Comparison of ENCODE assay signal across 15 cellular contexts in the genomic region with DNA sequence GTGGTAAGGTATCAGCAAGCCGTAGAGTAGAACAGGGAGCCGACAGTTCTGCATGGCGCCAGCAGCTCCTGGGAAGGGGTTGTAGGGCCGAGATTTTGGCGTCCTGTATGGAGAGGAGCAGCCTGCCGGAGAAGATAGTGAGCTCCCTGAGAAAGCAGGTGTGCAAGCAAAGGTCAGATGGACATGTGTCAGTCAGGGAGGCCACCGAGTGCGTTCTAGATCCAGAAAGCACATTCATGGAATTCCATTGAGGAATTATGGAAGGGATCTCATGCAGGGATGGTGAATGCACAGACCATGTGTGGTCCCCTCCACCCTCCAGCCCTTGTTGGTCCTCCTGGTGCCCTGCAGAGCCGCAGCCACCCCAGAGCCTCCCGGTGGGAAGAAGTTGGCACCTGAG. TPM values are rescaled to one million over a fixed set of nuclear protein-coding genes. Genes with fewer than 3 reads are reported as not detected.
DNase-seq lines count a peak whose midpoint lies in the region; TF ChIP-seq lines count a peak whose summit lies in the region.
"Had no signal": no experiment of that assay in that cellular context is flagged by ENCODE, and none has a peak within 500 bp of the region (broad histone marks: within the 10 kb centered on the region; RNA-seq: fewer than 3 reads in every experiment).

No MANE protein-coding gene starts in this region.

- H3K4me3 Mint-ChIP-seq in CD4-positive, alpha-beta memory T cell: peak overlapping the region in 4 of 8 donors; percentile 40 to 54 (median 50)
- H3K4me3 Mint-ChIP-seq in endothelial cell (ENCODE audit: unreplicated experiment): peak overlapping the region; percentile 33
- H3K4me3 Mint-ChIP-seq in activated T-cell treated with anti-CD3 and anti-CD28 coated beads, Interleukin-2, amount 50 U/mL, for 24 hours: no peak overlapping the region
- no peak overlapping the region for H3K4me3 Mint-ChIP-seq in MCF 10A (ENCODE audit: unreplicated experiment)
- H3K4me3 Mint-ChIP-seq: activated CD4-positive, alpha-beta T cell treated with anti-CD3 and anti-CD28 coated beads for 36 hours had no signal

- BruUV-seq in MCF 10A (replicated peaks; lab: Mats Ljungman, UMichigan): no TSS peak

- no peak overlapping the region for H3K4me3 ChIP-seq in CD4-positive, alpha-beta memory T cell (ENCODE audit: low read length in 2 of 2)
- H3K4me3 ChIP-seq in NB4 (ENCODE audit: low read depth, low read length): peak overlapping the region; percentile 30
- no peak overlapping the region for H3K4me3 ChIP-seq in prostate gland
- H3K4me3 ChIP-seq: coronary artery had no signal

- TF ChIP-seq POLR2A in NB4 (IDR thresholded peaks at IDR 0.05; ENCODE audit: extremely low read depth, insufficient read length): no peak
- TF ChIP-seq POLR2A in prostate gland (IDR thresholded peaks at IDR 0.05): no peak

- CTCF ChIA-PET in CD4-positive, alpha-beta memory T cell (lab: Charles Lee; ENCODE audit: partially characterized antibody): no interaction called here
- CTCF ChIA-PET in MCF 10A (lab: Yijun Ruan, JAX): no interaction called here

- no peaks in the 10 kb centered on the region for H3K9me3 ChIP-seq in CD4-positive, alpha-beta memory T cell (ENCODE audit: control insufficient read depth in 1 of 2, low read length in 2 of 2)
- no peaks in the 10 kb centered on the region for H3K9me3 ChIP-seq in prostate gland

- WGBS in prostate gland: 85% methylated on average over 10 of the region's 10 CpGs

- H3K27me3 Mint-ChIP-seq in CD4-positive, alpha-beta memory T cell: no peaks in the 10 kb centered on the region
- H3K27me3 Mint-ChIP-seq in endothelial cell (ENCODE audit: unreplicated experiment) (peaks cover 11% of the 10 kb centered on the region), MCF 10A (ENCODE audit: insufficient read depth, unreplicated experiment) (no peaks in the 10 kb centered on the region)
- H3K27me3 Mint-ChIP-seq in activated T-cell treated with anti-CD3 and anti-CD28 coated beads, Interleukin-2, amount 50 U/mL, for 24 hours: no peaks in the 10 kb centered on the region
- H3K27me3 Mint-ChIP-seq: activated CD4-positive, alpha-beta T cell treated with anti-CD3 and anti-CD28 coated beads for 36 hours had no signal

- H3K36me3 ChIP-seq in CD4-positive, alpha-beta memory T cell (ENCODE audit: insufficient read depth, low read length): no peaks in the 10 kb centered on the region
- no peaks in the 10 kb centered on the region for H3K36me3 ChIP-seq in prostate gland

- H3K4me1 Mint-ChIP-seq in CD4-positive, alpha-beta memory T cell: peaks cover 44 to 79% (median 68%) of the 10 kb centered on the region in 4 donors
- peaks cover 84% of the 10 kb centered on the region for H3K4me1 Mint-ChIP-seq in endothelial cell (ENCODE audit: unreplicated experiment)
- peaks cover 70% of the 10 kb centered on the region for H3K4me1 Mint-ChIP-seq in activated T-cell treated with anti-CD3 and anti-CD28 coated beads, Interleukin-2, amount 50 U/mL, for 24 hours (ENCODE audit: low read depth)
- H3K4me1 Mint-ChIP-seq in MCF 10A (ENCODE audit: insufficient read depth, unreplicated experiment): peaks cover 9% of the 10 kb centered on the region

- H3K36me3 Mint-ChIP-seq in CD4-positive, alpha-beta memory T cell: peaks cover 11 to 15% of the 10 kb centered on the region in 2 donors
- H3K36me3 Mint-ChIP-seq in endothelial cell (ENCODE audit: low read depth, unreplicated experiment) (peaks cover 30% of the 10 kb centered on the region), MCF 10A (ENCODE audit: insufficient read depth, unreplicated experiment) (peaks cover 25% of the 10 kb centered on the region)
- H3K36me3 Mint-ChIP-seq in activated T-cell treated with anti-CD3 and anti-CD28 coated beads, Interleukin-2, amount 50 U/mL, for 24 hours (ENCODE audit: low read depth): peaks cover 18% of the 10 kb centered on the region

- intact Hi-C loops in CD4-positive, alpha-beta memory T cell (cut with micrococcal nuclease): no loop called here
- intact Hi-C loops in prostate gland (cut with DNase I): no loop called here
- intact Hi-C loops in MCF 10A (cut with micrococcal nuclease): no loop called here

- H3K27me3 ChIP-seq in CD4-positive, alpha-beta memory T cell (ENCODE audit: insufficient read depth, low read length): no peaks in the 10 kb centered on the region
- H3K27me3 ChIP-seq in prostate gland (replicated peaks; ENCODE audit: insufficient read depth): no peaks in the 10 kb centered on the region

- peak overlapping the region in 4 of 7 donors; percentile 22 to 86 (median 58) for H3K27ac Mint-ChIP-seq in CD4-positive, alpha-beta memory T cell
- H3K27ac Mint-ChIP-seq in endothelial cell (ENCODE audit: unreplicated experiment) (no peak overlapping the region), MCF 10A (ENCODE audit: low read depth, unreplicated experiment) (no peak overlapping the region)
- no peak overlapping the region for H3K27ac Mint-ChIP-seq in activated T-cell treated with anti-CD3 and anti-CD28 coated beads, Interleukin-2, amount 50 U/mL, for 24 hours
- H3K27ac Mint-ChIP-seq: activated CD4-positive, alpha-beta T cell treated with anti-CD3 and anti-CD28 coated beads for 36 hours had no signal

- peaks cover 60% of the 10 kb centered on the region for H3K4me1 ChIP-seq in CD4-positive, alpha-beta memory T cell (ENCODE audit: insufficient read depth, low read length)
- no peaks in the 10 kb centered on the region for H3K4me1 ChIP-seq in prostate gland (replicated peaks)

- POLR2A ChIA-PET in CD4-positive, alpha-beta memory T cell (lab: Charles Lee; ENCODE audit: partially characterized antibody): interaction anchor here (2.2 kb wide), 1 partner anchor 8 kb away, joined by 7 read pairs; no protein-coding TSS in a partner anchor
- POLR2A ChIA-PET in MCF 10A (lab: Yijun Ruan, JAX): interaction anchor here (1.0 kb wide), 1 partner anchor 42 kb away, joined by 3 read pairs; no protein-coding TSS in a partner anchor

- H3K27ac ChIP-seq in CD4-positive, alpha-beta memory T cell (ENCODE audit: low read depth, low read length): no peak overlapping the region
- H3K27ac ChIP-seq in prostate gland: peak overlapping the region; percentile 57 to 72

- TF ChIP-seq CTCF in NB4 (IDR thresholded peaks at IDR 0.05; ENCODE audit: low read depth, low read length) (no peak), endothelial cell (IDR thresholded peaks at IDR 0.05; ENCODE audit: unreplicated experiment) (no peak), prostate gland (IDR thresholded peaks at IDR 0.05) (no peak), MCF 10A (IDR thresholded peaks at IDR 0.05; ENCODE audit: unreplicated experiment) (no peak)

- no peak for DNase-seq in CD4-positive, alpha-beta memory T cell
- DNase-seq in NB4 (ENCODE audit: low read depth) (no peak), endothelial cell (ENCODE audit: low spot score) (no peak), prostate gland (ENCODE audit: low spot score) (no peak), mesenteric fat pad (ENCODE audit: low spot score) (no peak), DMS79 treated with DMSO at 0.1 percent for 48 hours (lab: John Stamatoyannopoulos, UW) (no peak), MCF 10A (ENCODE audit: unreplicated experiment) (no peak)
- DNase-seq in activated T-cell treated with anti-CD3 and anti-CD28 coated beads, Interleukin-2, amount 50 U/mL, for 24 hours: no peak
- DNase-seq: activated CD4-positive, alpha-beta T cell treated with anti-CD3 and anti-CD28 coated beads for 36 hours; amniotic stem cell; EL; NCI-H1694 treated with DMSO at 0.1 percent for 48 hours; NCI-H510A treated with DMSO at 0.1 percent for 48 hours; PC-3 had no signal

- H3K9me3 Mint-ChIP-seq in CD4-positive, alpha-beta memory T cell: peaks cover 0 to 4% (median 0%) of the 10 kb centered on the region in 8 donors
- no peaks in the 10 kb centered on the region for H3K9me3 Mint-ChIP-seq in endothelial cell (ENCODE audit: unreplicated experiment)
- no peaks in the 10 kb centered on the region for H3K9me3 Mint-ChIP-seq in activated T-cell treated with anti-CD3 and anti-CD28 coated beads, Interleukin-2, amount 50 U/mL, for 24 hours
- H3K9me3 Mint-ChIP-seq in MCF 10A (ENCODE audit: unreplicated experiment): no peaks in the 10 kb centered on the region

RNA-seq across cellular contexts. Expression of gene CMIP, which starts 33.7 kb away (rescaled TPM):
- 10 to 100 TPM; 33.2 to 36.4 TPM for total RNA-seq in CD4-positive, alpha-beta memory T cell
- under 1 TPM in 1 of 2 donors, not detected in 1; 0.84 TPM for polyA plus RNA-seq in CD4-positive, alpha-beta memory T cell
- 98.9 TPM for total RNA-seq in endothelial cell (ENCODE audit: unreplicated experiment)
- 10 to 100 TPM; 30.1 to 95.1 TPM for total RNA-seq in prostate gland
- 68.4 TPM for total RNA-seq in mesenteric fat pad
- 44.3 and 53.6 TPM in 2 replicates for total RNA-seq in MCF 10A (2022)

Comparison
In these comparisons a context has a peak if more than half of its experiments do, and no peak if none do; other contexts are left out.
1. H3K27ac Mint-ChIP-seq: peak in CD4-positive, alpha-beta memory T cell (4 of 7); none in endothelial cell (single experiment), activated T-cell treated with anti-CD3 and anti-CD28 coated beads, Interleukin-2, amount 50 U/mL, for 24 hours (single experiment) and MCF 10A (single experiment).